In genomic region chr7:129780257-129781127, GRCh38 we compare ENCODE assay signal across 8 cellular contexts.
DNase-seq lines count a peak whose midpoint lies in the region; ATAC-seq and TF ChIP-seq lines count a peak whose summit lies in the region.

No MANE protein-coding gene starts in this region.

- peak overlapping the region; percentile 70; the same call in 1 of the 2 replicates for H3K9ac ChIP-seq in KMS-11

- H3K27ac ChIP-seq in KMS-11 (peak overlapping the region; percentile 63; the same call in 1 of the 2 replicates), uterus (no peak overlapping the region)

- TF ChIP-seq CTCF in KMS-11 (conservative IDR thresholded peaks at IDR 0.05; ENCODE audit: low read depth, low read length) (no peak), GM13976 (IDR thresholded peaks at IDR 0.05; ENCODE audit: borderline replicate concordance, control extremely low read depth, extremely low read depth, insufficient read depth, missing control alignments) (no peak), uterus (IDR thresholded peaks at IDR 0.05) (no peak)

- H2AFZ ChIP-seq in KMS-11 (ENCODE audit: low read depth), result peak overlapping the region; percentile 64

- ATAC-seq in GM18867 (IDR thresholded peaks at IDR 0.05; ENCODE audit: unreplicated experiment), result peak; percentile 61

- 0 out of 2 replicates have a peak, but pooled peaks cover 7% of the 10 kb centered on the region for H3K79me2 ChIP-seq in KMS-11 (ENCODE audit: insufficient read depth, low read depth)

- H3K4me3 ChIP-seq in KMS-11 (IDR thresholded peaks at IDR 0.05; ENCODE audit: insufficient read depth, low read depth, low read length) (no peak overlapping the region), uterus (peak overlapping the region in 1 of 2 donors; percentile 28)

- H3K36me3 ChIP-seq in KMS-11 (ENCODE audit: insufficient read depth) (no peaks in the 10 kb centered on the region), uterus (no peaks in the 10 kb centered on the region)

- peaks cover 24% of the 10 kb centered on the region for H3K4me1 ChIP-seq in KMS-11 (ENCODE audit: low read depth, poor library complexity, severe bottlenecking)
- H3K4me1 ChIP-seq in uterus, result peaks cover 0 to 29% of the 10 kb centered on the region in 2 donors

- no peaks in the 10 kb centered on the region for H4K20me1 ChIP-seq in KMS-11 (ENCODE audit: insufficient read depth)

- H3K27me3 ChIP-seq in KMS-11 (ENCODE audit: insufficient read depth, low read depth), result peaks cover 25% of the 10 kb centered on the region; the same call in 1 of the 2 replicates
- H3K27me3 ChIP-seq in uterus, result peaks cover 37 to 75% of the 10 kb centered on the region in 2 donors

- H3K9me3 ChIP-seq in uterus, result no peaks in the 10 kb centered on the region

- H3K4me2 ChIP-seq in KMS-11, result peak overlapping the region; percentile 53

- DNase-seq in SHP77 (lab: John Stamatoyannopoulos, UW), result peak; percentile 86 to 90
- peak; percentile 55 for DNase-seq in activated gamma-delta T cell treated with Interleukin-2 at 50 U/mL for 16 hours
- peak; percentile 93 for DNase-seq in iPS-NIHi7 (ENCODE audit: extremely low spot score)
- peak; percentile 29 to 65 for DNase-seq in stimulated activated CD4-positive, alpha-beta T cell treated with anti-CD3 and anti-CD28 coated beads, Interleukin-1b, Interleukin-23, amount 100 ng/mL, for 1 hour (ENCODE audit: low read depth in 2 of 2)
- no peak for DNase-seq in GM13976 (ENCODE audit: low spot score)
- DNase-seq in uterus, result no peak

- intact Hi-C loops in uterus (cut with DNase I; ENCODE audit: low total_unique reads), result no loop called here

- no peak for TF ChIP-seq POLR2A in uterus (IDR thresholded peaks at IDR 0.05)

- in situ Hi-C loops in GM13976 (cut with MboI; ENCODE audit: low sequenced_read_pairs, unreplicated experiment), result no loop called here

Comparison
In these comparisons a context has a peak if more than half of its experiments do, and no peak if none do; other contexts are left out.
1. DNase-seq: peak in SHP77 (2 of 2), activated gamma-delta T cell treated with Interleukin-2 at 50 U/mL for 16 hours (single experiment), iPS-NIHi7 (single experiment) and stimulated activated CD4-positive, alpha-beta T cell treated with anti-CD3 and anti-CD28 coated beads, Interleukin-1b, Interleukin-23, amount 100 ng/mL, for 1 hour (2 of 2); none in GM13976 (single experiment) and uterus (0 of 2).